Comparison of ENCODE assay signal across 20 cellular contexts in genomic region chr21:42109473-42109872, GRCh38. TPM values are rescaled to one million over a fixed set of nuclear protein-coding genes. Genes with fewer than 3 reads are reported as not detected.
A peak's percentile ranks its signal among the peaks of the same experiment; 100 is the strongest.
DNase-seq lines count a peak whose midpoint lies in the region; ATAC-seq and TF ChIP-seq lines count a peak whose summit lies in the region.
"Had no signal": no experiment of that assay in that cellular context is flagged by ENCODE, and none has a peak within 500 bp of the region (broad histone marks: within the 10 kb centered on the region; RNA-seq: fewer than 3 reads in every experiment).

No MANE protein-coding gene starts in this region.

- ATAC-seq in left ventricle myocardium superior (no peak), Right ventricle myocardium inferior (no peak), left colon (no peak), upper lobe of right lung (no peak)
- ATAC-seq: CD8-positive, alpha-beta T cell; GM23338; HCT116 had no signal

- H3K36me3 ChIP-seq in KOPT-K1 (ENCODE audit: insufficient read depth, low read length) (no peaks in the 10 kb centered on the region), spleen (no peaks in the 10 kb centered on the region), upper lobe of right lung (no peaks in the 10 kb centered on the region)
- H3K36me3 ChIP-seq: BE2C had no signal

- peak overlapping the region; percentile 84 for H3K27ac ChIP-seq in KOPT-K1 (ENCODE audit: low read depth, low read length, poor library complexity, severe bottlenecking)
- H3K27ac ChIP-seq in spleen: no peak overlapping the region
- no peak overlapping the region for H3K27ac ChIP-seq in upper lobe of right lung
- H3K27ac ChIP-seq: 22Rv1, C4-2B had no signal

- H3K4me3 ChIP-seq in spleen (no peak overlapping the region), upper lobe of right lung (no peak overlapping the region)
- H3K4me3 ChIP-seq: GM23338 had no signal

- intact Hi-C loops in left ventricle myocardium superior (cut with micrococcal nuclease) (no loop called here), Right ventricle myocardium inferior (cut with DNase I) (loop anchor here (5.0 kb wide), 1 partner anchor 232 kb away; the partner anchor contains the start of gene PRDM15), spleen (cut with DNase I; ENCODE audit: low total_unique reads) (no loop called here), left colon (cut with DNase I, micrococcal nuclease) (no loop called here), upper lobe of right lung (cut with DNase I) (loop anchor here (10.0 kb wide), 1 partner anchor 295 kb away; no protein-coding TSS in a partner anchor)

- peaks cover 0 to 18% (median 0%) of the 10 kb centered on the region in 7 donors for H3K27me3 ChIP-seq in spleen (replicated peaks in 1 of 7)
- H3K27me3 ChIP-seq in upper lobe of right lung: no peaks in the 10 kb centered on the region
- H3K27me3 ChIP-seq: BE2C had no signal

- peaks cover 3 to 19% (median 15%) of the 10 kb centered on the region in 6 donors for H3K4me1 ChIP-seq in spleen
- H3K4me1 ChIP-seq in upper lobe of right lung: peaks cover 20% of the 10 kb centered on the region
- H3K4me1 ChIP-seq: BE2C had no signal

- no peaks in the 10 kb centered on the region for H3K9me3 ChIP-seq in KOPT-K1 (ENCODE audit: insufficient read depth, low read length, poor library complexity, severe bottlenecking)
- no peaks in the 10 kb centered on the region for H3K9me3 ChIP-seq in spleen
- H3K9me3 ChIP-seq in upper lobe of right lung: no peaks in the 10 kb centered on the region
- H3K9me3 ChIP-seq: BE2C had no signal

- TF ChIP-seq CTCF in spleen (IDR thresholded peaks at IDR 0.05 in 8 of 11, conservative IDR thresholded peaks at IDR 0.05 in 3 of 11) (no peak), upper lobe of right lung (IDR thresholded peaks at IDR 0.05) (no peak)

- DNase-seq in left ventricle myocardium superior (peak; percentile 12), Right ventricle myocardium inferior (ENCODE audit: missing footprints) (no peak), spleen (peak; percentile 71), left colon (no peak), upper lobe of right lung (no peak), COR-L47 (lab: John Stamatoyannopoulos, UW) (no peak)
- DNase-seq: BE2C; CD4-positive, CD25-positive, alpha-beta regulatory T cell; CD8-positive, alpha-beta T cell; DMS 273 treated with DMSO at 0.1 percent for 48 hours; DMS79; GF-D8; H9 had no signal

- 84 to 96% (median 90%) methylated on average over 12 to 14 of the region's 14 CpGs for WGBS in spleen, 5 donors

- TF ChIP-seq POLR2A in spleen (IDR thresholded peaks at IDR 0.05): no peak

RNA-seq across cellular contexts. Expression of gene UMODL1, which starts 38.4 kb away (rescaled TPM):
- total RNA-seq in left ventricle myocardium superior (not detected), Right ventricle myocardium inferior (not detected), spleen (under 1 TPM in 5 of 7 donors, not detected in 2; 0.09 to 0.85 (median 0.28) TPM), left colon (under 1 TPM; 0.28 to 0.43 TPM), upper lobe of right lung (0.49 TPM)
- polyA plus RNA-seq in spleen: under 1 TPM in 2 of 3 donors, not detected in 1; 0.02 to 0.03 TPM
- total RNA-seq: G401, GM23338, H4, H9 had no signal
- polyA plus RNA-seq: GM23338 had no signal

Comparison
In these comparisons a context has a peak if more than half of its experiments do, and no peak if none do; other contexts are left out.
1. DNase-seq: peak in left ventricle myocardium superior (single experiment) and spleen (single experiment); none in Right ventricle myocardium inferior (single experiment), left colon (0 of 2), upper lobe of right lung (single experiment) and COR-L47 (single experiment).
2. intact Hi-C loops: an anchor here in Right ventricle myocardium inferior (5.0 kb wide) and upper lobe of right lung (10.0 kb wide); none called in left ventricle myocardium superior, spleen and left colon.